In genomic region chr1:22799971-22800370, GRCh38 we compare ENCODE assay signal across 17 cellular contexts.
DNase-seq lines count a peak whose midpoint lies in the region; TF ChIP-seq lines count a peak whose summit lies in the region.
"Had no signal": no experiment of that assay in that cellular context is flagged by ENCODE, and none has a peak within 500 bp of the region (broad histone marks: within the 10 kb centered on the region; RNA-seq: fewer than 3 reads in every experiment).

No MANE protein-coding gene starts in this region.

- peaks cover 44% of the 10 kb centered on the region for H3K79me1 ChIP-seq in mesenchymal stem cell (replicated peaks; ENCODE audit: low read length, poor library complexity, severe bottlenecking)

- no peak overlapping the region for H2BK15ac ChIP-seq in mesenchymal stem cell (ENCODE audit: low read depth, poor library complexity, severe bottlenecking)

- CTCF ChIA-PET in Calu3 (lab: Charles Lee), result no interaction called here

- no peak overlapping the region for H3K27ac Mint-ChIP-seq in Calu3 (ENCODE audit: unreplicated experiment)

- no peak overlapping the region for H2AK5ac ChIP-seq in mesenchymal stem cell (ENCODE audit: low read length, severe bottlenecking)

- H2BK120ac ChIP-seq in mesenchymal stem cell (ENCODE audit: low read depth, low read length), result no peak overlapping the region

- H3K36me3 ChIP-seq in OCI-LY1 (ENCODE audit: insufficient read depth, low read length) (no peaks in the 10 kb centered on the region; the same call in 1 of the 2 replicates), mesenchymal stem cell (ENCODE audit: control insufficient read depth in 1 of 2, insufficient read depth in 2 of 2, low read depth in 1 of 2, low read length in 2 of 2) (peaks cover 0 to 62% of the 10 kb centered on the region in 2 experiments)
- H3K36me3 ChIP-seq: HAP-1, SJSA1 had no signal

- H3K79me2 ChIP-seq in OCI-LY1 (ENCODE audit: insufficient read depth, low read length), result no peaks in the 10 kb centered on the region

- DNase-seq in mesenchymal stem cell (no peak), posterior cingulate gyrus (peak in 9 of 10 donors; percentile 40 to 94 (median 69)), NCI-H748 (lab: John Stamatoyannopoulos, UW; ENCODE audit: unreplicated experiment) (no peak), ACHN (no peak), Calu3 (no peak)
- DNase-seq in activated CD4-positive, alpha-beta T cell treated with anti-CD3 and anti-CD28 coated beads, Interleukin-2, amount 50 U/mL, for 48 hours, result no peak
- DNase-seq: AML-193; CD4-positive, CD25-positive, alpha-beta regulatory T cell; DMS53; NCI-H187; NCI-H69; PC-3 had no signal

- no peak overlapping the region for H3K14ac ChIP-seq in mesenchymal stem cell (ENCODE audit: low read length in 2 of 2)

- H3K27ac ChIP-seq in OCI-LY1 (ENCODE audit: low read depth, low read length, poor library complexity, severe bottlenecking) (no peak overlapping the region), cingulate gyrus (ENCODE audit: low read depth, low read length) (peak overlapping the region; percentile 12), mesenchymal stem cell (ENCODE audit: low read length, poor library complexity, severe bottlenecking) (no peak overlapping the region)
- H3K27ac ChIP-seq: HL-60, SJSA1 had no signal

- no peak overlapping the region for H2BK5ac ChIP-seq in mesenchymal stem cell (ENCODE audit: low read depth, low read length, poor library complexity, severe bottlenecking)

- no peak for TF ChIP-seq CTCF in OCI-LY1 (IDR thresholded peaks at IDR 0.05; ENCODE audit: low read length)
- no peak for TF ChIP-seq CTCF in Calu3 (IDR thresholded peaks at IDR 0.05; ENCODE audit: unreplicated experiment)

- H3K4me1 ChIP-seq in OCI-LY1 (ENCODE audit: insufficient read depth, low read length, severe bottlenecking) (no peaks in the 10 kb centered on the region), mesenchymal stem cell (ENCODE audit: control insufficient read depth, insufficient read depth, low read depth, low read length) (peaks cover 10% of the 10 kb centered on the region)
- H3K4me1 ChIP-seq: SJSA1 had no signal

- H3K18ac ChIP-seq in mesenchymal stem cell (ENCODE audit: low read depth in 1 of 2, low read length in 2 of 2), result no peak overlapping the region

- H3K27me3 ChIP-seq in OCI-LY1 (ENCODE audit: insufficient read depth, low read length) (no peaks in the 10 kb centered on the region), mesenchymal stem cell (ENCODE audit: control insufficient read depth in 1 of 2, insufficient read depth in 1 of 2, low read length in 2 of 2) (peaks cover 0 to 28% of the 10 kb centered on the region in 2 experiments)
- H3K27me3 ChIP-seq: SJSA1 had no signal

- H2BK12ac ChIP-seq in mesenchymal stem cell (ENCODE audit: low read length in 2 of 2), result no peak overlapping the region

- H3K4me2 ChIP-seq in OCI-LY1 (ENCODE audit: low read length) (peak overlapping the region; percentile 14; the same call in 1 of the 2 replicates), mesenchymal stem cell (ENCODE audit: low read length, poor library complexity, severe bottlenecking) (no peak overlapping the region)

- H2AFZ ChIP-seq in OCI-LY1 (ENCODE audit: low read length), result no peak overlapping the region
- H2AFZ ChIP-seq in mesenchymal stem cell (ENCODE audit: low read depth, low read length), result no peak overlapping the region

- H3K9me2 ChIP-seq in OCI-LY1 (ENCODE audit: low read depth, low read length), result no peaks in the 10 kb centered on the region

- H3F3A ChIP-seq in OCI-LY1 (ENCODE audit: insufficient read depth, low read length), result no peaks in the 10 kb centered on the region

- H3K27me3 Mint-ChIP-seq in Calu3 (ENCODE audit: unreplicated experiment), result no peaks in the 10 kb centered on the region

- no peak overlapping the region for H3K23ac ChIP-seq in mesenchymal stem cell (ENCODE audit: low read length in 2 of 2)

- intact Hi-C loops in posterior cingulate gyrus (cut with DNase I), result loop anchor here (10.0 kb wide), 1 partner anchor 55 kb away; no protein-coding TSS in a partner anchor
- intact Hi-C loops in Calu3 (cut with micrococcal nuclease; ENCODE audit: unreplicated experiment), result no loop called here

- no peaks in the 10 kb centered on the region for H3K36me3 Mint-ChIP-seq in Calu3 (ENCODE audit: insufficient read depth, unreplicated experiment)
- H3K36me3 Mint-ChIP-seq: CD4-positive, CD25-positive, alpha-beta regulatory T cell had no signal

- no peak overlapping the region for H4K8ac ChIP-seq in mesenchymal stem cell (ENCODE audit: low read length)

- H4K91ac ChIP-seq in mesenchymal stem cell (ENCODE audit: low read length), result peak overlapping the region; percentile 1

- peak overlapping the region; percentile 31 for H3K4me3 ChIP-seq in OCI-LY1 (ENCODE audit: low read depth, low read length, poor library complexity, severe bottlenecking)
- no peak overlapping the region for H3K4me3 ChIP-seq in mesenchymal stem cell (ENCODE audit: insufficient read depth in 1 of 2, low read depth in 1 of 2, low read length in 2 of 2)
- H3K4me3 ChIP-seq: HAP-1, SJSA1 had no signal

- in situ Hi-C loops in ACHN (cut with HindIII; ENCODE audit: low pct_ligation_motif_present, low pct_unique_long_range_greater_than_20kb, low sequenced_read_pairs), result no loop called here

- no peaks in the 10 kb centered on the region for H3K9me3 Mint-ChIP-seq in Calu3 (ENCODE audit: low read depth, unreplicated experiment)
- H3K9me3 Mint-ChIP-seq: CD4-positive, CD25-positive, alpha-beta regulatory T cell had no signal

- H3K4me3 Mint-ChIP-seq in Calu3 (ENCODE audit: low read depth, unreplicated experiment), result no peak overlapping the region
- H3K4me3 Mint-ChIP-seq: CD4-positive, CD25-positive, alpha-beta regulatory T cell had no signal

- no peak overlapping the region for H3K4ac ChIP-seq in mesenchymal stem cell (ENCODE audit: low read depth in 1 of 2, low read length in 2 of 2)

- no TSS peak for BruUV-seq in Calu3 (replicated peaks; lab: Mats Ljungman, UMichigan)

- H4K20me1 ChIP-seq in OCI-LY1 (ENCODE audit: insufficient read depth, low read length), result no peaks in the 10 kb centered on the region

- peaks cover 1% of the 10 kb centered on the region for H3K4me1 Mint-ChIP-seq in Calu3 (ENCODE audit: low read depth, unreplicated experiment)
- H3K4me1 Mint-ChIP-seq: CD4-positive, CD25-positive, alpha-beta regulatory T cell had no signal

- WGBS in mesenchymal stem cell, result 88% methylated on average over 16 of the region's 16 CpGs

- no peaks in the 10 kb centered on the region for H3K9me3 ChIP-seq in OCI-LY1 (ENCODE audit: low read length)
- no peaks in the 10 kb centered on the region for H3K9me3 ChIP-seq in mesenchymal stem cell (ENCODE audit: control insufficient read depth, low read length)
- H3K9me3 ChIP-seq: HAP-1, SJSA1 had no signal

- H3K9ac ChIP-seq in OCI-LY1 (ENCODE audit: low read length), result no peak overlapping the region
- H3K9ac ChIP-seq in mesenchymal stem cell (ENCODE audit: low read length), result no peak overlapping the region

Comparison
In these comparisons a context has a peak if more than half of its experiments do, and no peak if none do; other contexts are left out.
1. DNase-seq: peak in posterior cingulate gyrus (9 of 10); none in mesenchymal stem cell (single experiment), NCI-H748 (single experiment), ACHN (single experiment), activated CD4-positive, alpha-beta T cell treated with anti-CD3 and anti-CD28 coated beads, Interleukin-2, amount 50 U/mL, for 48 hours (0 of 2) and Calu3 (single experiment).